In the genomic region with DNA sequence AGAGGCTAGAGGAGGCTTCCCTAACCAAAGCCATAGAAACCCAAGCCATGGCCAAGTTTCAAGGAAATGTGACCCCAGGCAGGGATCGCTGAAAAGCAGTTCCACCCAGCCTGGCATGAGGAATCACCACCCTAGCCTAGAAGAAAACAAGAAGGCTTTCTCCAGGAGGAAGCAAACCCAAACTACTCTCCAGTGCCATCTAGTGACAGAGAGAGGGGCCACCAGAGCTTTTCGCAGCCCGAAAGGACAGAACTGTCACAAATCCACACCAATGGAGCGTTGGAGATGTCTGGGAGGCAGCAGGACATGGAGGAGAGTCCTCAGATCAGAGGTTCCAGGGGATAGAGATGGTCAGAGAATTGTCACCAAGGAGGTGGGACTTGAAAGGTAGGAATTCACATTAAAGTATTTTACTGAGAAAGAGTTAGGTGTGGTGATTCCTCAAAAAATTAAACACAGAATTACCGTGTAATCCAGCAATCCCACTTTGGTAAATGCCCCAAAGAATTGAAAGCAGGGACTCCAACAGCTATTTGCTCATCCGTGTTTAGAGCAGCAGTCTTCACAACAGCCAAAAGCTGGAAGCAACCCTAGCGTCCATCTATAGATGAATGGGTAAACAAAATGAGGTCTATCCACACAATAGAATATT, we compare ENCODE assay signal across 8 cellular contexts.
DNase-seq lines count a peak whose midpoint lies in the region; ATAC-seq, FAIRE-seq and TF ChIP-seq lines count a peak whose summit lies in the region.

No MANE protein-coding gene starts in this region.

- FAIRE-seq in TTC549 (lab: Jason Lieb, UNC), result peak; percentile 70

- DNase-seq in NCI-H510A treated with DMSO at 0.1 percent for 48 hours (lab: John Stamatoyannopoulos, UW) (peak; percentile 41), NCI-H510A (lab: John Stamatoyannopoulos, UW) (no peak), NCI-H1694 (lab: John Stamatoyannopoulos, UW) (peak; percentile 73), cardiac fibroblast (ENCODE audit: low read depth in 2 of 2) (peak; percentile 65 to 71), kidney tubule cell (ENCODE audit: low spot score) (peak; percentile 68)
- peak; percentile 37 to 42 for DNase-seq in stimulated activated CD4-positive, alpha-beta T cell treated with anti-CD3 and anti-CD28 coated beads, Interleukin-4, amount 100 ng/mL, for 48 hours (ENCODE audit: low read depth in 2 of 2)

- peak; percentile 98 for TF ChIP-seq CTCF in cardiac fibroblast (IDR thresholded peaks at IDR 0.05; ENCODE audit: low read depth, low read length)

- ATAC-seq in HG02840 (IDR thresholded peaks at IDR 0.05; ENCODE audit: low FRiP score, unreplicated experiment), result no peak

- H3K4me3 ChIP-seq in cardiac fibroblast (replicated peaks in 1 of 2; ENCODE audit: low read depth in 2 of 2, low read length in 2 of 2), result no peak overlapping the region
